ENCODE assay signal across 1 cellular context in the genomic region with DNA sequence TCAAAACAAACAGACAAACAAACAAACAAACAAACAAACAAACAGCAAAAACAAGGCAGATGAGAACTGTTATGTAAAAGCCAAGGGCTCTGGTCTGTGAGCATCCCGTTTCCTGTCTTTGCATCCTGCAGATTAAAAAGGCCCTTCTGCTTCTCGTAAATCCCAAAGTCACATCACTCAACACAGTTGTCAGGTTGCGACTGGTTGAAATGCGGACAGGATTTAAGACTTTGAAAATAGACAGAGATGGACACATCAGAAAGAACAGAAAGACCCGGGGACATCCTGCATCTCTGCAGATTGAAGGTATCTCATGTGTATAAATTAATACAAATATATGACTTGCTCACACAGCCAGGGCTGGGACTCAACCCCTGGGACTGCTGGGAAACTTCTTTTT.
TF ChIP-seq lines count a peak whose summit lies in the region.

No MANE protein-coding gene starts in this region.

TF ChIP-seq in HepG2, 621 proteins besides CTCF, POLR2A, EP300 and RAD21:
- no peak for TF ChIP-seq FOXP1 (IDR thresholded peaks at IDR 0.05)
- 0 out of 2 replicates have a peak, but pooled peaks have one; percentile 2 for TF ChIP-seq FOXP1 (CRISPR knock-in tag; IDR thresholded peaks at IDR 0.05)
- no peak for TF ChIP-seq JUNB (CRISPR knock-in tag; IDR thresholded peaks at IDR 0.05; ENCODE audit: borderline replicate concordance)
